Comparison of ENCODE assay signal across 1 cellular context in genomic region chr1:55679971-55680370, GRCh38.
TF ChIP-seq lines count a peak whose summit lies in the region.

No MANE protein-coding gene starts in this region.

TF ChIP-seq in SK-N-SH treated with all-trans-retinoic acid at 6 μM for 48 hours, 23 proteins besides CTCF, POLR2A, EP300 and RAD21 (continued from another document):
- TF ChIP-seq SNAI2 (CRISPR knock-in tag; IDR thresholded peaks at IDR 0.05) (no peak), ZC3H10 (CRISPR knock-in tag; IDR thresholded peaks at IDR 0.05) (no peak), CSRNP3 (CRISPR knock-in tag; IDR thresholded peaks at IDR 0.05) (no peak)
